8 cellular contexts compared by ENCODE assay signal in genomic region chr2:171210864-171211431, GRCh38. TPM values are rescaled to one million over a fixed set of nuclear protein-coding genes. Genes with fewer than 3 reads are reported as not detected.
A peak's percentile ranks its signal among the peaks of the same experiment; 100 is the strongest.
DNase-seq lines count a peak whose midpoint lies in the region; ATAC-seq and TF ChIP-seq lines count a peak whose summit lies in the region.

No MANE protein-coding gene starts in this region.

- TF ChIP-seq CTCF in chondrocyte (IDR thresholded peaks at IDR 0.05) = no peak

- peak overlapping the region; percentile 75 for H3K4me3 Mint-ChIP-seq in activated T-cell treated with anti-CD3 and anti-CD28 coated beads, Interleukin-2, amount 50 U/mL, for 4 hours
- no peak overlapping the region for H3K4me3 Mint-ChIP-seq in chondrocyte (ENCODE audit: unreplicated experiment)

- no peaks in the 10 kb centered on the region for H3K9me3 Mint-ChIP-seq in activated T-cell treated with anti-CD3 and anti-CD28 coated beads, Interleukin-2, amount 50 U/mL, for 4 hours
- peaks cover 2% of the 10 kb centered on the region for H3K9me3 Mint-ChIP-seq in chondrocyte (ENCODE audit: low read depth)

- H3K9ac ChIP-seq in BLaER1 = no peak overlapping the region

- H3K27me3 ChIP-seq in BLaER1 = no peaks in the 10 kb centered on the region

- no peaks in the 10 kb centered on the region for H3K27me3 Mint-ChIP-seq in activated T-cell treated with anti-CD3 and anti-CD28 coated beads, Interleukin-2, amount 50 U/mL, for 4 hours (ENCODE audit: low read depth)
- peaks cover 2% of the 10 kb centered on the region for H3K27me3 Mint-ChIP-seq in chondrocyte (ENCODE audit: low read depth)

- no peaks in the 10 kb centered on the region for H3K36me3 ChIP-seq in BLaER1
- no peaks in the 10 kb centered on the region for H3K36me3 ChIP-seq in KOPT-K1 (ENCODE audit: insufficient read depth, low read length)

- H3K4me1 ChIP-seq in BLaER1 = peaks cover 8% of the 10 kb centered on the region

- DNase-seq in activated T-cell treated with anti-CD3 and anti-CD28 coated beads, Interleukin-2, amount 50 U/mL, for 4 hours = no peak
- peak; percentile 35 for DNase-seq in stimulated activated CD8-positive, alpha-beta memory T cell treated with anti-CD3 and anti-CD28 coated beads, Interleukin-4, amount 100 ng/mL, for 48 hours
- no peak for DNase-seq in chondrocyte (ENCODE audit: low spot score)
- no peak for DNase-seq in NCI-H2227 treated with DMSO at 0.1 percent for 48 hours (lab: John Stamatoyannopoulos, UW)
- no peak for DNase-seq in A172 (ENCODE audit: low spot score)

- H3K4me3 ChIP-seq in BLaER1 = no peak overlapping the region

- H3K27ac Mint-ChIP-seq in chondrocyte (ENCODE audit: unreplicated experiment) = no peak overlapping the region

- peak; percentile 75 for ATAC-seq in GM21360 (IDR thresholded peaks at IDR 0.05; ENCODE audit: unreplicated experiment)
- peak; percentile 87 to 91 for ATAC-seq in activated T-cell treated with anti-CD3 and anti-CD28 coated beads, Interleukin-2, amount 50 U/mL, for 4 hours

- H4K20me1 ChIP-seq in BLaER1 = no peaks in the 10 kb centered on the region

- H3K4me2 ChIP-seq in BLaER1 = 0 out of 2 replicates have a peak overlapping the region, but pooled peaks have one; percentile 3

- H3K9me3 ChIP-seq in BLaER1 = no peaks in the 10 kb centered on the region
- peaks cover 6% of the 10 kb centered on the region for H3K9me3 ChIP-seq in KOPT-K1 (ENCODE audit: insufficient read depth, low read length, poor library complexity, severe bottlenecking)

- H3K4me1 Mint-ChIP-seq in activated T-cell treated with anti-CD3 and anti-CD28 coated beads, Interleukin-2, amount 50 U/mL, for 4 hours (ENCODE audit: low read depth) = peaks cover 21% of the 10 kb centered on the region
- H3K4me1 Mint-ChIP-seq in chondrocyte (ENCODE audit: low read depth) = no peaks in the 10 kb centered on the region

- H3K27ac ChIP-seq in BLaER1 = no peak overlapping the region
- H3K27ac ChIP-seq in KOPT-K1 (ENCODE audit: low read depth, low read length, poor library complexity, severe bottlenecking) = peak overlapping the region; percentile 66

- H3K36me3 Mint-ChIP-seq in activated T-cell treated with anti-CD3 and anti-CD28 coated beads, Interleukin-2, amount 50 U/mL, for 4 hours (ENCODE audit: insufficient read depth) = no peaks in the 10 kb centered on the region
- H3K36me3 Mint-ChIP-seq in chondrocyte (ENCODE audit: low read depth) = no peaks in the 10 kb centered on the region

RNA-seq across cellular contexts. Expression of gene TLK1, which starts 50.3 kb away (rescaled TPM):
- total RNA-seq in activated T-cell treated with anti-CD3 and anti-CD28 coated beads, Interleukin-2, amount 50 U/mL, for 4 hours = 10 to 100 TPM; 78.3 to 81.1 (median 80.8) TPM
- total RNA-seq in chondrocyte = 57.2 to 66.0 TPM (median 64.1 TPM) in 3 replicates
- total RNA-seq in A172 (2014; rRNA removed; shearing (Covaris generic)) = 17.4 and 19.7 TPM in 2 replicates
